8 cellular contexts compared by ENCODE assay signal in the genomic region with DNA sequence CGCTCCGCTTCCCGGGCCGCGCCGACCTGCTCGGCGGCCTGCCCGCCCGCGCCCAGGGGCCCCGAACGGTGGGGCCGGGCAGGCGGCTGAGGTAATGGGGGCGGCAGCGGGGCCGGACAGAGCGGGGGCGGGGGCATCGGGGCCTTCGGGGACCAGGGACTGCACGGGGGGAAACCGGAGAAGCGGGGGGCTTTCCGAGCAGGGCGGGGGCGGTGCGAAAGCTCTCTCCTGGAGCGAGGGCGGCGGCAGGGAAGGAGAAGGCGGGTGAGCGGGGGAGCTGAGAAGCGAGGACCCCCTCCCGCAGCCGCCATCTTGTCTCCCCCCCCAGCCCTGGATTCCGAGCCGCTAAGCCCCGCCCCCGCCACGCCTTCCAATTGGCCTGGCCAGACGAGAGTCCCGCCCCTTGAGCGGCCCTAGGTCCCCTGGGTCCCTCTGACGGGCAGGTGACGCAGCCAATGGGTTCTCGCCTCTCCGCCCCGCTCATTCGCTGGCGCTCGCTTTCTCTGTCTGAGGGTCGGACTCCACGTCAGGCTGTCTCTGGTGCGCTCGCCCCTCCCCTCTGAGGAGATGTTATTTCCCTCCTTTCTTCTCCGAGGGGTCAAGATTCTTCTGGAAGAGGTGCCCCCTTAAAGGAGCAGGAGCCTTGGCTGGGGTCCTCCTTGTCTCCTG.
A peak's percentile ranks its signal among the peaks of the same experiment; 100 is the strongest.
DNase-seq lines count a peak whose midpoint lies in the region; ATAC-seq and TF ChIP-seq lines count a peak whose summit lies in the region.

No MANE protein-coding gene starts in this region.

- ATAC-seq in GM19025 (IDR thresholded peaks at IDR 0.05; ENCODE audit: low read depth, unreplicated experiment), result peak; percentile 94
- peak; percentile 91 for ATAC-seq in HG03280 (IDR thresholded peaks at IDR 0.05; ENCODE audit: unreplicated experiment)

- TF ChIP-seq CTCF in AG09319 (IDR thresholded peaks at IDR 0.05; ENCODE audit: low read depth, low read length), result no peak

- DNase-seq in AG09319 (ENCODE audit: extremely low read depth, low read depth) (peak; percentile 93), NCI-H345 (lab: John Stamatoyannopoulos, UW) (peak; percentile 98), iris pigment epithelial cell (ENCODE audit: low read depth) (peak; percentile 96)
- peak; percentile 98 to 100 (median 99) for DNase-seq in activated CD4-positive, CD25-positive, alpha-beta regulatory T cell (lab: John Stamatoyannopoulos, UW)
- DNase-seq in central memory CD4-positive, alpha-beta T cell, result peak; percentile 96
- peak; percentile 98 to 100 for DNase-seq in stimulated activated CD4-positive, alpha-beta T cell treated with anti-CD3 and anti-CD28 coated beads, Interleukin-12 subunit alpha, Interleukin-12 subunit beta, amount 100 ng/mL, for 24 hours (ENCODE audit: low read depth in 2 of 2)

Comparison
In these comparisons a context has a peak if more than half of its experiments do, and no peak if none do; other contexts are left out.
1. Peak in every context shown above with its lines: DNase-seq and ATAC-seq.